ENCODE assay signal across 8 cellular contexts in genomic region chr20:9392892-9393857, GRCh38.
DNase-seq lines count a peak whose midpoint lies in the region; ATAC-seq and TF ChIP-seq lines count a peak whose summit lies in the region.

No MANE protein-coding gene starts in this region.

- TF ChIP-seq CTCF in GM12865 (IDR thresholded peaks at IDR 0.05; ENCODE audit: insufficient read depth, low read depth, low read length, missing control alignments), result peak; percentile 60
- peak; percentile 67 for TF ChIP-seq CTCF in OCI-LY7 (conservative IDR thresholded peaks at IDR 0.05; ENCODE audit: low read length)
- peak; percentile 34 to 79 (median 65) for TF ChIP-seq CTCF in dorsolateral prefrontal cortex (IDR thresholded peaks at IDR 0.05 in 54 of 56, conservative IDR thresholded peaks at IDR 0.05 in 2 of 56; ENCODE audit: low read depth in 1 of 56, partially characterized antibody in 56 of 56)
- peak; percentile 78 for TF ChIP-seq CTCF in lower lobe of right lung (IDR thresholded peaks at IDR 0.05)

- H3K27me3 ChIP-seq in dorsolateral prefrontal cortex (no peaks in the 10 kb centered on the region), lower lobe of right lung (ENCODE audit: low read depth) (no peaks in the 10 kb centered on the region)

- CTCF ChIA-PET in OCI-LY7 (lab: Charles Lee; ENCODE audit: unreplicated experiment), result no interaction called here

- intact Hi-C loops in OCI-LY7 (cut with micrococcal nuclease; ENCODE audit: unreplicated experiment) (no loop called here), dorsolateral prefrontal cortex (cut with DNase I) (no loop called here), lower lobe of right lung (cut with DNase I) (no loop called here)

- H3K79me2 ChIP-seq in OCI-LY7 (ENCODE audit: insufficient read depth, low read depth, low read length), result no peaks in the 10 kb centered on the region

- H3K9me2 ChIP-seq in OCI-LY7 (ENCODE audit: insufficient read depth, low read length), result no peaks in the 10 kb centered on the region

- H3K4me3 Mint-ChIP-seq in stimulated activated memory B cell treated with anti-CD40 and anti-IgM and Interleukin-4, amounts not matched to agents 10 μg/mL and 1 μg/mL and 100 μg/mL, for 72 hours, result no peak overlapping the region

- BruUV-seq in OCI-LY7 (replicated peaks; lab: Mats Ljungman, UMichigan), result no TSS peak

- no peak overlapping the region for H2AFZ ChIP-seq in OCI-LY7 (ENCODE audit: low read length)

- no peaks in the 10 kb centered on the region for H4K20me1 ChIP-seq in OCI-LY7 (ENCODE audit: insufficient read depth, low read length)

- ATAC-seq in lower lobe of right lung (peak; percentile 91 to 92), HG02571 (IDR thresholded peaks at IDR 0.05; ENCODE audit: unreplicated experiment) (no peak)
- ATAC-seq in stimulated activated memory B cell treated with anti-CD40 and anti-IgM and Interleukin-4, amounts not matched to agents 10 μg/mL and 1 μg/mL and 100 μg/mL, for 72 hours, result no peak

- no peak overlapping the region for H3K27ac Mint-ChIP-seq in stimulated activated memory B cell treated with anti-CD40 and anti-IgM and Interleukin-4, amounts not matched to agents 10 μg/mL and 1 μg/mL and 100 μg/mL, for 72 hours

- no peaks in the 10 kb centered on the region for H3K9me3 Mint-ChIP-seq in stimulated activated memory B cell treated with anti-CD40 and anti-IgM and Interleukin-4, amounts not matched to agents 10 μg/mL and 1 μg/mL and 100 μg/mL, for 72 hours

- H3K36me3 ChIP-seq in OCI-LY7 (ENCODE audit: insufficient read depth, low read length), result no peaks in the 10 kb centered on the region
- no peaks in the 10 kb centered on the region for H3K36me3 ChIP-seq in lower lobe of right lung

- H3K36me3 Mint-ChIP-seq in stimulated activated memory B cell treated with anti-CD40 and anti-IgM and Interleukin-4, amounts not matched to agents 10 μg/mL and 1 μg/mL and 100 μg/mL, for 72 hours, result no peaks in the 10 kb centered on the region

- POLR2A ChIA-PET in OCI-LY7 (lab: Charles Lee), result no interaction called here

- H3K4me3 ChIP-seq in GM12865 (ENCODE audit: low read depth, low read length), result no peak overlapping the region
- no peak overlapping the region for H3K4me3 ChIP-seq in OCI-LY7 (ENCODE audit: low read depth, low read length, poor library complexity, severe bottlenecking)
- no peak overlapping the region for H3K4me3 ChIP-seq in dorsolateral prefrontal cortex
- H3K4me3 ChIP-seq in lower lobe of right lung, result no peak overlapping the region

- no peak overlapping the region for H3K4me2 ChIP-seq in OCI-LY7 (ENCODE audit: low read length)

- H3K27ac ChIP-seq in OCI-LY7 (ENCODE audit: low read depth, low read length, poor library complexity, severe bottlenecking), result no peak overlapping the region
- no peak overlapping the region for H3K27ac ChIP-seq in dorsolateral prefrontal cortex
- no peak overlapping the region for H3K27ac ChIP-seq in lower lobe of right lung

- H3K4me1 ChIP-seq in OCI-LY7 (ENCODE audit: insufficient read depth, low read length, poor library complexity, severe bottlenecking) (peaks cover 7% of the 10 kb centered on the region), lower lobe of right lung (peaks cover 15% of the 10 kb centered on the region)

- peaks cover 5% of the 10 kb centered on the region for H3K4me1 Mint-ChIP-seq in stimulated activated memory B cell treated with anti-CD40 and anti-IgM and Interleukin-4, amounts not matched to agents 10 μg/mL and 1 μg/mL and 100 μg/mL, for 72 hours

- peaks cover 8% of the 10 kb centered on the region for H3K27me3 Mint-ChIP-seq in stimulated activated memory B cell treated with anti-CD40 and anti-IgM and Interleukin-4, amounts not matched to agents 10 μg/mL and 1 μg/mL and 100 μg/mL, for 72 hours

- DNase-seq in 8988T (peak; percentile 54), GM12865 (ENCODE audit: low read depth) (peak; percentile 57), HuH-7 (ENCODE audit: low spot score) (peak; percentile 83), OCI-LY7 (ENCODE audit: low spot score) (peak; percentile 19), dorsolateral prefrontal cortex (peak; percentile 23 to 81 (median 71)), lower lobe of right lung (peak; percentile 80)

- H3K9me3 ChIP-seq in OCI-LY7 (ENCODE audit: low read length) (no peaks in the 10 kb centered on the region), lower lobe of right lung (no peaks in the 10 kb centered on the region)

Comparison
In these comparisons a context has a peak if more than half of its experiments do, and no peak if none do; other contexts are left out.
1. DNase-seq: peak in every context shown above with its lines; median percentile 83 in HuH-7; 80 in lower lobe of right lung; 71 in dorsolateral prefrontal cortex; 57 in GM12865; 54 in 8988T; 19 in OCI-LY7.
2. ATAC-seq: peak in lower lobe of right lung (2 of 2); none in HG02571 (single experiment) and stimulated activated memory B cell treated with anti-CD40 and anti-IgM and Interleukin-4, amounts not matched to agents 10 μg/mL and 1 μg/mL and 100 μg/mL, for 72 hours (single experiment).
3. Peak in every context shown above with its lines, with median percentiles within 50 percentile points of each other: CTCF ChIP-seq.